Comparison of ENCODE assay signal across 16 cellular contexts in the genomic region with DNA sequence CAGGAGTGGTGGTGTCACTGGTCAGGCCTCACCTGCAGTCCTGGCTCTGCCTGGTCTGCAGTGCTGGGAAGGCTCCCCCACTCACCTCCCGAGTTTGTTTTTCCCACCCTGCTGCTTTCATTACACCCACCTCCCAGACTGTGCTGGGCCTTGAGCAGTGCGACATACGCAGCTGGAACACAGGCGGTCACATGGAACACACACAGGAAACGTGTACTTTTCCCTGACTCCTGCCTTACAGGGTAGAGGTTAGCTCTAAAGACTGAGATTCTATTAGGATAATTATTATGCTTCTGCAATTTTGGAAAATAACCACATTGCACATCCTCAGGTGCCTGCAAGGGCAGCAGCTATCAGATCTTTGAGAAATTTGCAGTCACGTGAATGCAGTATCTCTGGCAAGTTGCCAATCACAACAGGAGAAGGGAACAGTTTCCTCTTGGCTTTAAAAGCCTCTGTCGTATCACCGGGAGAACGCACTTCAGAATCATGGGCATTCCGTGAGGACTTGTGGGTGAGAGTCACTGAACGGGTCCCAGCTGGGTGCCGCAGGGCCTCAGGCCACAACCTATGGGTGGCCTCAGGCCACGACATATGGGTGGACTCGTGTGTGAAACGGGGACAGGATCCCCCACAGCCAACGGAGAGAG.
DNase-seq lines count a peak whose midpoint lies in the region; FAIRE-seq and TF ChIP-seq lines count a peak whose summit lies in the region.
"Had no signal": no experiment of that assay in that cellular context is flagged by ENCODE, and none has a peak within 500 bp of the region (broad histone marks: within the 10 kb centered on the region; RNA-seq: fewer than 3 reads in every experiment).

No MANE protein-coding gene starts in this region.

- peaks cover 5 to 8% of the 10 kb centered on the region in 2 donors for H3K36me3 ChIP-seq in small intestine (ENCODE audit: control insufficient read depth in 2 of 2, insufficient read depth in 2 of 2, low read length in 2 of 2)

- intact Hi-C loops in posterior cingulate gyrus (cut with DNase I) = no loop called here

- H3K4me3 ChIP-seq in fibroblast of pulmonary artery (replicated peaks; ENCODE audit: low read depth, low read length) = no peak overlapping the region
- H3K4me3 ChIP-seq in small intestine (ENCODE audit: low read depth in 1 of 2, low read length in 2 of 2) = no peak overlapping the region
- H3K4me3 ChIP-seq: dorsolateral prefrontal cortex, testis had no signal

- no peaks in the 10 kb centered on the region for H3K9me3 ChIP-seq in small intestine (ENCODE audit: control insufficient read depth, low read depth)
- H3K9me3 ChIP-seq: testis had no signal

- WGBS in small intestine, 3 donors = 49 to 64% (median 51%) methylated on average over 16 of the region's 16 CpGs

- peak; percentile 33 to 62 for DNase-seq in NCI-H2081 (lab: John Stamatoyannopoulos, UW)
- no peak for DNase-seq in NCI-H2081 treated with DMSO at 0.1 percent for 48 hours (lab: John Stamatoyannopoulos, UW)
- DNase-seq in NCI-H2227 (lab: John Stamatoyannopoulos, UW; ENCODE audit: unreplicated experiment) = peak; percentile 90
- peak; percentile 25 for DNase-seq in fibroblast of pulmonary artery (ENCODE audit: low read depth)
- DNase-seq in small intestine = peak; percentile 61
- DNase-seq in Ammon's horn (ENCODE audit: low spot score) = no peak
- DNase-seq in posterior cingulate gyrus = no peak
- DNase-seq in DMS 273 treated with DMSO at 0.1 percent for 48 hours (lab: John Stamatoyannopoulos, UW) = no peak
- DNase-seq: 8988T; activated CD4-positive, alpha-beta memory T cell treated with anti-CD3 and anti-CD28 coated beads, Interleukin-2, amount 10 ng/mL, durations not matched to agents 7 days and 5 days; activated naive CD4-positive, alpha-beta T cell treated with anti-CD3 and anti-CD28 coated beads, Interleukin-2, amount 50 U/mL, for 16 hours; dorsolateral prefrontal cortex; mammary epithelial cell; retina; T-helper 17 cell; testis had no signal

- no peak for TF ChIP-seq CTCF in fibroblast of pulmonary artery (IDR thresholded peaks at IDR 0.05; ENCODE audit: low read length, missing control alignments)

- FAIRE-seq in small intestine (lab: Jason Lieb, UNC) = no peak

- H3K27me3 ChIP-seq in small intestine (ENCODE audit: control insufficient read depth in 2 of 2, insufficient read depth in 2 of 2, low read length in 2 of 2) = no peaks in the 10 kb centered on the region
- H3K27me3 ChIP-seq: dorsolateral prefrontal cortex, testis had no signal

- H3K4me1 ChIP-seq in small intestine (ENCODE audit: control insufficient read depth in 2 of 2, insufficient read depth in 1 of 2, low read depth in 1 of 2, low read length in 1 of 2) = peaks cover 0 to 2% of the 10 kb centered on the region in 2 donors

- no peak overlapping the region for H3K27ac ChIP-seq in small intestine (ENCODE audit: low read depth in 1 of 2, low read length in 1 of 2)
- H3K27ac ChIP-seq: testis had no signal

Comparison
In these comparisons a context has a peak if more than half of its experiments do, and no peak if none do; other contexts are left out.
1. DNase-seq: peak in NCI-H2081 (2 of 2), NCI-H2227 (single experiment), fibroblast of pulmonary artery (single experiment) and small intestine (single experiment); none in NCI-H2081 treated with DMSO at 0.1 percent for 48 hours (single experiment), Ammon's horn (single experiment), posterior cingulate gyrus (0 of 10) and DMS 273 treated with DMSO at 0.1 percent for 48 hours (single experiment).